Comparison of ENCODE assay signal across 1 cellular context in the genomic region with DNA sequence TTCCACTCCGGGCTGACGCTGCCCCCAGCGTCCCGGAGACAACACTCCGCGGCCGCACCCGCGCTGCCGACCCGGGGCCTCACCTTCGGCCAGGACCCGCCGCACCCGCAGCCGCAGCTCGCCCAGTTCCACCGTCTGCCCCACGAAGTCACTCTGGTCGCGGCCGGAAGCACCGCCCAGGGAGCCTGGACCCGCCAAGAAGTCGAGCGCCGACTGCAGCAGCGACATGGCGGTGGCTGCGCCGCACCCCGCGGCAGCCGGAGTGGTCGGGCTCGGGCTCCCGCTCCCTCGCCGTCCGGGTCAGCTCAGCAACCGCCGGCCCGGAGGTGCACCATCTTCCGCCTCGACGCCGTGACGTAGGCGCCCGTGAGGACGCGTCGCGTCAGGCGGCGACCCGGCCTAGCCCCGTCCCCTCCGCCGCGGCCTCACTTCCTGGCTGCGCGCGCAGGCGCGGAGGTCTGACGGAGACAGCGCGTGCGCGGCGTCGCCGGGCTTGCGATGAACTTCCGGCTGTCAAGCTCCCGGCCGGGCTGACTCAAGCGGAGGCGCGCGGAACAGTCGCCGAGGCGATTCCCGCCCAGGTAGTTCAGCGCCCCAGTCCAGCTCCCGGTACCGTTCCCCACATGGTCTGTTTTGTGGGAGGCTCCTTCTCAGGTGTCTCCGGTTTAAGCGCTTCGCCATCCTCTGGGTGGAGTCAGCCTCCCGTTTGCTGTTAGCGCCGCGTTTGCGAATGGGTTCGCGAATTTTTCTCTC.
A peak's percentile ranks its signal among the peaks of the same experiment; 100 is the strongest.
TF ChIP-seq lines count a peak whose summit lies in the region.

Gene GAK (minus strand): TSS at position 357 of the 753 bp plus-strand sequence. CDS start 129 bp downstream, at position 228.
Gene TMEM175 (plus strand): TSS at position 501 of the 753 bp plus-strand sequence. CDS start 15,280 bp downstream, outside the sequence.

TF ChIP-seq in HepG2, 621 proteins besides CTCF, POLR2A, EP300 and RAD21 (continued from another document and continues in another):
- TF ChIP-seq TAF1 (CRISPR knock-in tag; IDR thresholded peaks at IDR 0.05) (peak; percentile 83), ZNF329 (CRISPR knock-in tag; IDR thresholded peaks at IDR 0.05; ENCODE audit: low read depth) (peak; percentile 39; the same call in 1 of the 2 replicates), SMC3 (IDR thresholded peaks at IDR 0.05; ENCODE audit: low read length) (no peak), KLF13 (CRISPR knock-in tag; IDR thresholded peaks at IDR 0.05) (no peak), PHF21A (CRISPR knock-in tag; IDR thresholded peaks at IDR 0.05) (no peak), ZNF552 (CRISPR knock-in tag; IDR thresholded peaks at IDR 0.05; ENCODE audit: borderline replicate concordance) (0 out of 2 replicates have a peak, but pooled peaks have one; percentile 17), MXD1 (CRISPR knock-in tag; IDR thresholded peaks at IDR 0.05) (peak; percentile 88), MED1 (CRISPR knock-in tag; IDR thresholded peaks at IDR 0.05) (peak; percentile 61), CREM (IDR thresholded peaks at IDR 0.05) (no peak; the same call in 1 of the 2 replicates), CREM (CRISPR knock-in tag; IDR thresholded peaks at IDR 0.05) (no peak), SPEN (CRISPR knock-in tag; IDR thresholded peaks at IDR 0.05; ENCODE audit: low read depth) (peak; percentile 95), YEATS2 (CRISPR knock-in tag; IDR thresholded peaks at IDR 0.05; ENCODE audit: borderline replicate concordance) (peak; percentile 61; the same call in 1 of the 2 replicates), RARA (CRISPR knock-in tag; IDR thresholded peaks at IDR 0.05) (no peak), STAG1 (CRISPR knock-in tag; IDR thresholded peaks at IDR 0.05) (no peak), SAP130 (CRISPR knock-in tag; IDR thresholded peaks at IDR 0.05; ENCODE audit: low read depth) (peak; percentile 97), PITX1 (CRISPR knock-in tag; IDR thresholded peaks at IDR 0.05) (no peak), SRSF1 (optimal IDR thresholded peaks at IDR 0.05; ENCODE audit: low read depth, low read length) (peak; percentile 55), NFATC3 (CRISPR knock-in tag; IDR thresholded peaks at IDR 0.05) (0 out of 2 replicates have a peak, but pooled peaks have one; percentile 85), FOXJ3 (CRISPR knock-in tag; IDR thresholded peaks at IDR 0.05; ENCODE audit: borderline replicate concordance) (no peak), NRL (CRISPR knock-in tag; IDR thresholded peaks at IDR 0.05; ENCODE audit: borderline replicate concordance) (peak; percentile 70; the same call in 1 of the 2 replicates), MAX (IDR thresholded peaks at IDR 0.05) (peak; percentile 63), RORA (CRISPR knock-in tag; IDR thresholded peaks at IDR 0.05) (no peak), SETDB1 (CRISPR knock-in tag; IDR thresholded peaks at IDR 0.05; ENCODE audit: borderline replicate concordance) (no peak), CEBPZ (IDR thresholded peaks at IDR 0.05; ENCODE audit: low read length) (no peak), ZNF276 (CRISPR knock-in tag; IDR thresholded peaks at IDR 0.05; ENCODE audit: low read depth) (peak; percentile 51; the same call in 1 of the 2 replicates), AHDC1 (CRISPR knock-in tag; IDR thresholded peaks at IDR 0.05; ENCODE audit: borderline replicate concordance) (no peak), ZNF180 (CRISPR knock-in tag; IDR thresholded peaks at IDR 0.05; ENCODE audit: borderline replicate concordance, low read depth) (no peak), ZKSCAN5 (CRISPR knock-in tag; IDR thresholded peaks at IDR 0.05) (no peak), TEAD2 (CRISPR knock-in tag; IDR thresholded peaks at IDR 0.05) (no peak), SOX5 (CRISPR knock-in tag; IDR thresholded peaks at IDR 0.05; ENCODE audit: borderline replicate concordance) (peak; percentile 36; the same call in 1 of the 2 replicates), TCF7 (IDR thresholded peaks at IDR 0.05; ENCODE audit: low read depth) (no peak), SP2 (CRISPR knock-in tag; IDR thresholded peaks at IDR 0.05) (peak; percentile 49; the same call in 1 of the 2 replicates), SCMH1 (CRISPR knock-in tag; IDR thresholded peaks at IDR 0.05; ENCODE audit: borderline replicate concordance) (no peak), RBM39 (IDR thresholded peaks at IDR 0.05; ENCODE audit: low read depth, low read length, poor library complexity, severe bottlenecking) (no peak)
- TF ChIP-seq, protein P1, sequence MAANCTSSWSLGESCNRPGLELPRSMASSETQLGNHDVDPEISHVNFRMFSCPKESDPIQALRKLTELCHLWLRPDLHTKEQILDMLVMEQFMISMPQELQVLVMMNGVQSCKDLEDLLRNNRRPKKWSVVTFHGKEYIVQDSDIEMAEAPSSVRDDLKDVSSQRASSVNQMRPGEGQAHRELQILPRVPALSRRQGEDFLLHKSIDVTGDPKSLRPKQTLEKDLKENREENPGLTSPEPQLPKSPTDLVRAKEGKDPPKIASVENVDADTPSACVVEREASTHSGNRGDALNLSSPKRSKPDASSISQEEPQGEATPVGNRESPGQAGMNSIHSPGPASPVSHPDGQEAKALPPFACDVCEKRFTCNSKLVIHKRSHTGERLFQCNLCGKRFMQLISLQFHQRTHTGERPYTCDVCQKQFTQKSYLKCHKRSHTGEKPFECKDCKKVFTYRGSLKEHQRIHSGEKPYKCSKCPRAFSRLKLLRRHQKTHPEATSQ (CRISPR knock-in tag; IDR thresholded peaks at IDR 0.05; ENCODE audit: borderline replicate concordance), result 0 out of 2 replicates have a peak, but pooled peaks have one; percentile 86
- TF ChIP-seq, protein P2, sequence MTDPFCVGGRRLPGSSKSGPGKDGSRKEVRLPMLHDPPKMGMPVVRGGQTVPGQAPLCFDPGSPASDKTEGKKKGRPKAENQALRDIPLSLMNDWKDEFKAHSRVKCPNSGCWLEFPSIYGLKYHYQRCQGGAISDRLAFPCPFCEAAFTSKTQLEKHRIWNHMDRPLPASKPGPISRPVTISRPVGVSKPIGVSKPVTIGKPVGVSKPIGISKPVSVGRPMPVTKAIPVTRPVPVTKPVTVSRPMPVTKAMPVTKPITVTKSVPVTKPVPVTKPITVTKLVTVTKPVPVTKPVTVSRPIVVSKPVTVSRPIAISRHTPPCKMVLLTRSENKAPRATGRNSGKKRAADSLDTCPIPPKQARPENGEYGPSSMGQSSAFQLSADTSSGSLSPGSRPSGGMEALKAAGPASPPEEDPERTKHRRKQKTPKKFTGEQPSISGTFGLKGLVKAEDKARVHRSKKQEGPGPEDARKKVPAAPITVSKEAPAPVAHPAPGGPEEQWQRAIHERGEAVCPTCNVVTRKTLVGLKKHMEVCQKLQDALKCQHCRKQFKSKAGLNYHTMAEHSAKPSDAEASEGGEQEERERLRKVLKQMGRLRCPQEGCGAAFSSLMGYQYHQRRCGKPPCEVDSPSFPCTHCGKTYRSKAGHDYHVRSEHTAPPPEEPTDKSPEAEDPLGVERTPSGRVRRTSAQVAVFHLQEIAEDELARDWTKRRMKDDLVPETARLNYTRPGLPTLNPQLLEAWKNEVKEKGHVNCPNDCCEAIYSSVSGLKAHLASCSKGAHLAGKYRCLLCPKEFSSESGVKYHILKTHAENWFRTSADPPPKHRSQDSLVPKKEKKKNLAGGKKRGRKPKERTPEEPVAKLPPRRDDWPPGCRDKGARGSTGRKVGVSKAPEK (CRISPR knock-in tag; IDR thresholded peaks at IDR 0.05; ENCODE audit: borderline replicate concordance), result no peak
- TF ChIP-seq, protein P3, sequence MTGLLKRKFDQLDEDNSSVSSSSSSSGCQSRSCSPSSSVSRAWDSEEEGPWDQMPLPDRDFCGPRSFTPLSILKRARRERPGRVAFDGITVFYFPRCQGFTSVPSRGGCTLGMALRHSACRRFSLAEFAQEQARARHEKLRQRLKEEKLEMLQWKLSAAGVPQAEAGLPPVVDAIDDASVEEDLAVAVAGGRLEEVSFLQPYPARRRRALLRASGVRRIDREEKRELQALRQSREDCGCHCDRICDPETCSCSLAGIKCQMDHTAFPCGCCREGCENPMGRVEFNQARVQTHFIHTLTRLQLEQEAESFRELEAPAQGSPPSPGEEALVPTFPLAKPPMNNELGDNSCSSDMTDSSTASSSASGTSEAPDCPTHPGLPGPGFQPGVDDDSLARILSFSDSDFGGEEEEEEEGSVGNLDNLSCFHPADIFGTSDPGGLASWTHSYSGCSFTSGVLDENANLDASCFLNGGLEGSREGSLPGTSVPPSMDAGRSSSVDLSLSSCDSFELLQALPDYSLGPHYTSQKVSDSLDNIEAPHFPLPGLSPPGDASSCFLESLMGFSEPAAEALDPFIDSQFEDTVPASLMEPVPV (CRISPR knock-in tag; IDR thresholded peaks at IDR 0.05), result peak; percentile 48; the same call in 1 of the 2 replicates
- TF ChIP-seq, protein P4, sequence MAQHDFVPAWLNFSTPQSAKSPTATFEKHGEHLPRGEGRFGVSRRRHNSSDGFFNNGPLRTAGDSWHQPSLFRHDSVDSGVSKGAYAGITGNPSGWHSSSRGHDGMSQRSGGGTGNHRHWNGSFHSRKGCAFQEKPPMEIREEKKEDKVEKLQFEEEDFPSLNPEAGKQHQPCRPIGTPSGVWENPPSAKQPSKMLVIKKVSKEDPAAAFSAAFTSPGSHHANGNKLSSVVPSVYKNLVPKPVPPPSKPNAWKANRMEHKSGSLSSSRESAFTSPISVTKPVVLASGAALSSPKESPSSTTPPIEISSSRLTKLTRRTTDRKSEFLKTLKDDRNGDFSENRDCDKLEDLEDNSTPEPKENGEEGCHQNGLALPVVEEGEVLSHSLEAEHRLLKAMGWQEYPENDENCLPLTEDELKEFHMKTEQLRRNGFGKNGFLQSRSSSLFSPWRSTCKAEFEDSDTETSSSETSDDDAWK (CRISPR knock-in tag; IDR thresholded peaks at IDR 0.05), result no peak
